Comparison of ENCODE assay signal across 8 cellular contexts in the genomic region with DNA sequence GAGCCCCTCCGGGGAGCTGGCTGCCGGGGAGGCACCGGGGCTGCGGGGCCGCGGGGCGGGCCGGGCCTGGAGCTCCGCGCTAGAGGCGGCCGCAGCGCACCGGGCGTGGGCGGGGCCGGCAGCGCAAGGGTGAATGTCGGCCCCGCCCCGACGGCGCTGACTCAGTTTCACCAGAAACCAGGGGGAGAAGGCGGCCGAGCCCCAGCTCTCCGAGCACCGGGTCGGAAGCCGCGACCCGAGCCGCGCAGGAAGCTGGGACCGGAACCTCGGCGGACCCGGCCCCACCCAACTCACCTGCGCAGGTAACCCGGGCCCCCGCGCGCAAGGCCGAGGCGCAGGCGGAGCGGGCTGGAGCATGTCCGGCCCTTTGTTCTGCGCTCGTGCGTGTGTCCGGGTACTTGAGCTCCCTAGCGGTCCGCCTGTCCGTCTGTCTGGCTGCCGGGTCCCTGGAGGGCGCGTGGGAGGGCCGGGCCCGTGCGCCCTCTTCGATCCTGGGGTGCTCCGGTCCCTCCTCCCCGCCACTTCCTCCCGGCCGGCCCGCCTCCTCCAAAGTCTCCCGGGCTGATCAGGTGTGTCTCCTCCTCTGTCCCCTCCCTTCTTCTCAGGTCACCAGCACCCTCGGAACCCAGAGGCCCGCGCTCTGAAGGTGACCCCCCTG. TPM values are rescaled to one million over a fixed set of nuclear protein-coding genes. Genes with fewer than 3 reads are reported as not detected.
DNase-seq lines count a peak whose midpoint lies in the region; ATAC-seq, FAIRE-seq and TF ChIP-seq lines count a peak whose summit lies in the region.

Gene SPINT1 (plus strand): TSS at position 164 of the 658 bp plus-strand sequence. CDS start 507 bp downstream, outside the sequence.

- no peaks in the 10 kb centered on the region for H3K79me1 ChIP-seq in mesenchymal stem cell (replicated peaks; ENCODE audit: low read length, poor library complexity, severe bottlenecking)

- peak within 1 kb of the TSS; percentile 81 for H2AFZ ChIP-seq in mesenchymal stem cell (ENCODE audit: low read depth, low read length)

- ATAC-seq in T-helper 17 cell, result peak; percentile 58

- no peaks in the 10 kb centered on the region for H3K9me3 ChIP-seq in HAP-1
- no peaks in the 10 kb centered on the region for H3K9me3 ChIP-seq in T-helper 17 cell (ENCODE audit: control insufficient read depth, low read length, poor library complexity, severe bottlenecking)
- H3K9me3 ChIP-seq in mesenchymal stem cell (ENCODE audit: control insufficient read depth, low read length), result no peaks in the 10 kb centered on the region

- H3K4me3 ChIP-seq in HAP-1, result peak within 1 kb of the TSS; percentile 61
- peak within 1 kb of the TSS; percentile 91 for H3K4me3 ChIP-seq in bronchial epithelial cell (ENCODE audit: low read depth, low read length)
- H3K4me3 ChIP-seq in mesenchymal stem cell (ENCODE audit: insufficient read depth in 1 of 2, low read depth in 1 of 2, low read length in 2 of 2), result peak within 1 kb of the TSS; percentile 63 to 64

- in situ Hi-C loops in HAP-1 (cut with MboI; ENCODE audit: low sequenced_read_pairs), result no loop called here

- H3K36me3 Mint-ChIP-seq in T-helper 17 cell (ENCODE audit: low read depth), result no peaks in the 10 kb centered on the region

- H2AK5ac ChIP-seq in mesenchymal stem cell (ENCODE audit: low read length, severe bottlenecking), result no peak within 1 kb of the TSS

- peak within 1 kb of the TSS in 1 of 2 experiments; percentile 11 for H3K14ac ChIP-seq in mesenchymal stem cell (ENCODE audit: low read length in 2 of 2)

- under 1% methylated on average over 61 of the region's 70 CpGs for WGBS in mesenchymal stem cell

- no peak within 1 kb of the TSS for H2BK5ac ChIP-seq in mesenchymal stem cell (ENCODE audit: low read depth, low read length, poor library complexity, severe bottlenecking)

- peak within 1 kb of the TSS in 1 of 2 experiments; percentile 15 for H2BK12ac ChIP-seq in mesenchymal stem cell (ENCODE audit: low read length in 2 of 2)

- no peaks in the 10 kb centered on the region for H3K27me3 ChIP-seq in HAP-1 (ENCODE audit: low read depth)
- H3K27me3 ChIP-seq in bronchial epithelial cell (ENCODE audit: control insufficient read depth, insufficient read depth, low read length), result no peaks in the 10 kb centered on the region
- peaks cover 0 to 72% of the 10 kb centered on the region in 2 experiments for H3K27me3 ChIP-seq in mesenchymal stem cell (ENCODE audit: control insufficient read depth in 1 of 2, insufficient read depth in 1 of 2, low read length in 2 of 2)

- H3K36me3 ChIP-seq in HAP-1 (replicated peaks) (no peaks in the 10 kb centered on the region; the same call in 1 of the 2 replicates), bronchial epithelial cell (ENCODE audit: control insufficient read depth, insufficient read depth, low read length) (peaks cover 6% of the 10 kb centered on the region), mesenchymal stem cell (ENCODE audit: control insufficient read depth in 1 of 2, insufficient read depth in 2 of 2, low read depth in 1 of 2, low read length in 2 of 2) (no peaks in the 10 kb centered on the region)

- peak within 1 kb of the TSS in 1 of 2 experiments; percentile 36 for H3K23ac ChIP-seq in mesenchymal stem cell (ENCODE audit: low read length in 2 of 2)

- no peak within 1 kb of the TSS for H3K27ac ChIP-seq in mesenchymal stem cell (ENCODE audit: low read length, poor library complexity, severe bottlenecking)

- peak within 1 kb of the TSS in 1 of 2 experiments; percentile 18 for H3K18ac ChIP-seq in mesenchymal stem cell (ENCODE audit: low read depth in 1 of 2, low read length in 2 of 2)

- FAIRE-seq in bronchial epithelial cell (lab: Jason Lieb, UNC), result no peak

- H3K4ac ChIP-seq in mesenchymal stem cell (ENCODE audit: low read depth in 1 of 2, low read length in 2 of 2), result no peak within 1 kb of the TSS

- H2BK120ac ChIP-seq in mesenchymal stem cell (ENCODE audit: low read depth, low read length), result no peak within 1 kb of the TSS

- no peak within 1 kb of the TSS for H2BK15ac ChIP-seq in mesenchymal stem cell (ENCODE audit: low read depth, poor library complexity, severe bottlenecking)

- no peak within 1 kb of the TSS for H3K9ac ChIP-seq in mesenchymal stem cell (ENCODE audit: low read length)

- peak within 1 kb of the TSS; percentile 90 for H3K4me3 Mint-ChIP-seq in T-helper 17 cell

- DNase-seq in HAP-1 (ENCODE audit: low spot score in 2 of 2) (peak; percentile 30 to 63), T-helper 17 cell (no peak), bronchial epithelial cell (ENCODE audit: low read depth) (peak; percentile 62), mesenchymal stem cell (peak; percentile 22), DMS79 treated with DMSO at 0.1 percent for 48 hours (lab: John Stamatoyannopoulos, UW) (no peak), AG08395 (ENCODE audit: low spot score) (no peak), NCI-H1694 (lab: John Stamatoyannopoulos, UW) (no peak)
- DNase-seq in stimulated activated CD8-positive, alpha-beta memory T cell treated with anti-CD3 and anti-CD28 coated beads, Interleukin-2, amount 100 ng/mL, for 48 hours (ENCODE audit: low read depth in 2 of 2), result peak; percentile 67 to 77

- H3K4me1 ChIP-seq in HAP-1 (peaks cover 11% of the 10 kb centered on the region), mesenchymal stem cell (ENCODE audit: control insufficient read depth, insufficient read depth, low read depth, low read length) (peaks cover 34% of the 10 kb centered on the region)

- no peaks in the 10 kb centered on the region for H3K27me3 Mint-ChIP-seq in T-helper 17 cell

- no peak within 1 kb of the TSS for H4K8ac ChIP-seq in mesenchymal stem cell (ENCODE audit: low read length)

- no peak for TF ChIP-seq CTCF in bronchial epithelial cell (IDR thresholded peaks at IDR 0.05; ENCODE audit: insufficient read depth, low read length, severe bottlenecking)

- peak within 1 kb of the TSS; percentile 72 for H3K4me2 ChIP-seq in mesenchymal stem cell (ENCODE audit: low read length, poor library complexity, severe bottlenecking)

- peak within 1 kb of the TSS; percentile 53 for H3K27ac Mint-ChIP-seq in T-helper 17 cell

- H3K4me1 Mint-ChIP-seq in T-helper 17 cell, result peaks cover 17% of the 10 kb centered on the region

- peak within 1 kb of the TSS; percentile 12 for H4K91ac ChIP-seq in mesenchymal stem cell (ENCODE audit: low read length)

RNA-seq across cellular contexts. Expression of gene SPINT1, which starts in this region (rescaled TPM):
- total RNA-seq in T-helper 17 cell (1 to 10 TPM; 2.5 to 4.1 TPM), bronchial epithelial cell (145 and 191 TPM in 2 replicates)
- 2.3 TPM for polyA plus RNA-seq in mesenchymal stem cell (2013, experiment 1 of 2)
- 1.7 TPM for polyA plus RNA-seq in mesenchymal stem cell (2013, experiment 2 of 2)

Comparison
In these comparisons a context has a peak if more than half of its experiments do, and no peak if none do; other contexts are left out.
1. RNA of gene SPINT1 (total RNA-seq): 145 to 191 TPM in bronchial epithelial cell; 2.5 to 4.1 TPM in T-helper 17 cell; every median in the first group is over 10 times any median in the second.
2. DNase-seq: peak in HAP-1 (2 of 2), bronchial epithelial cell (single experiment), mesenchymal stem cell (single experiment) and stimulated activated CD8-positive, alpha-beta memory T cell treated with anti-CD3 and anti-CD28 coated beads, Interleukin-2, amount 100 ng/mL, for 48 hours (2 of 2); none in T-helper 17 cell (0 of 3), DMS79 treated with DMSO at 0.1 percent for 48 hours (single experiment), AG08395 (single experiment) and NCI-H1694 (single experiment).
3. Peak in every context shown above with its lines, with median percentiles within 50 percentile points of each other: H3K4me3 ChIP-seq.